ENCODE assay signal across 8 cellular contexts in genomic region chr22:37485006-37485713, GRCh38. TPM values are rescaled to one million over a fixed set of nuclear protein-coding genes. Genes with fewer than 3 reads are reported as not detected.
DNase-seq lines count a peak whose midpoint lies in the region; ATAC-seq lines count a peak whose summit lies in the region.

No MANE protein-coding gene starts in this region.

- peaks cover 52% of the 10 kb centered on the region for H3K4me1 Mint-ChIP-seq in activated CD8-positive, alpha-beta memory T cell treated with anti-CD3 and anti-CD28 coated beads, Interleukin-2, amount 10 ng/mL, durations not matched to agents 7 days and 5 days

- CTCF ChIA-PET in activated CD8-positive, alpha-beta memory T cell treated with anti-CD3 and anti-CD28 coated beads, Interleukin-2, amount 10 ng/mL, durations not matched to agents 7 days and 5 days (lab: Charles Lee), result interaction anchor here (1.0 to 4.2 kb wide), 9 partner anchors 9 to 225 kb away, joined by 3 to 34 read pairs (median 4); no protein-coding TSS in a partner anchor

- H3K4me3 Mint-ChIP-seq in activated CD8-positive, alpha-beta memory T cell treated with anti-CD3 and anti-CD28 coated beads, Interleukin-2, amount 10 ng/mL, durations not matched to agents 7 days and 5 days, result peak overlapping the region; percentile 94

- intact Hi-C loops in left cardiac atrium (cut with DNase I), result no loop called here

- no peaks in the 10 kb centered on the region for H3K27me3 Mint-ChIP-seq in activated CD8-positive, alpha-beta memory T cell treated with anti-CD3 and anti-CD28 coated beads, Interleukin-2, amount 10 ng/mL, durations not matched to agents 7 days and 5 days

- DNase-seq in NK-92 treated with Interleukin-12 subunit alpha and Interleukin-12 subunit beta, amount 100 ng/mL, for 24 hours (lab: John Stamatoyannopoulos, UW), result peak; percentile 42
- no peak for DNase-seq in NK-92 (lab: John Stamatoyannopoulos, UW; ENCODE audit: unreplicated experiment)
- DNase-seq in activated CD8-positive, alpha-beta memory T cell treated with anti-CD3 and anti-CD28 coated beads, Interleukin-2, amount 10 ng/mL, durations not matched to agents 7 days and 5 days, result peak; percentile 80
- peak; percentile 59 for DNase-seq in left cardiac atrium
- DNase-seq in stimulated activated CD4-positive, alpha-beta T cell treated with anti-CD3 and anti-CD28 coated beads, TNF-alpha, amount 100 ng/mL, for 1 hour (ENCODE audit: low read depth in 3 of 3, low spot score in 1 of 3), result peak in 2 of 3 donors; percentile 20 to 44
- DNase-seq in foreskin melanocyte, result no peak

- H3K9me3 Mint-ChIP-seq in activated CD8-positive, alpha-beta memory T cell treated with anti-CD3 and anti-CD28 coated beads, Interleukin-2, amount 10 ng/mL, durations not matched to agents 7 days and 5 days (ENCODE audit: low read depth), result no peaks in the 10 kb centered on the region

- peak; percentile 45 for ATAC-seq in activated CD8-positive, alpha-beta memory T cell treated with anti-CD3 and anti-CD28 coated beads, Interleukin-2, amount 10 ng/mL, durations not matched to agents 7 days and 5 days
- ATAC-seq in left cardiac atrium (peak; percentile 12 to 35), GM21360 (IDR thresholded peaks at IDR 0.05; ENCODE audit: unreplicated experiment) (no peak), HG03196 (IDR thresholded peaks at IDR 0.05; ENCODE audit: unreplicated experiment) (no peak)

- peaks cover 30% of the 10 kb centered on the region for H3K36me3 Mint-ChIP-seq in activated CD8-positive, alpha-beta memory T cell treated with anti-CD3 and anti-CD28 coated beads, Interleukin-2, amount 10 ng/mL, durations not matched to agents 7 days and 5 days

- peak overlapping the region; percentile 88 for H3K27ac Mint-ChIP-seq in activated CD8-positive, alpha-beta memory T cell treated with anti-CD3 and anti-CD28 coated beads, Interleukin-2, amount 10 ng/mL, durations not matched to agents 7 days and 5 days

RNA-seq across cellular contexts. Expression of gene MFNG, which starts 1.0 kb away (rescaled TPM):
- 100 to 1,000 TPM; 196 to 220 TPM for total RNA-seq in activated CD8-positive, alpha-beta memory T cell treated with anti-CD3 and anti-CD28 coated beads, Interleukin-2, amount 10 ng/mL, durations not matched to agents 7 days and 5 days
- 10 to 100 TPM; 14.1 to 17.4 TPM for total RNA-seq in left cardiac atrium

RNA-seq across cellular contexts. Expression of gene CARD10, which starts 34.1 kb away (rescaled TPM):
- total RNA-seq in activated CD8-positive, alpha-beta memory T cell treated with anti-CD3 and anti-CD28 coated beads, Interleukin-2, amount 10 ng/mL, durations not matched to agents 7 days and 5 days, result under 1 TPM in 1 of 2 experiments, not detected in 1; 0.16 TPM
- 1 to 10 TPM; 7.7 to 9.2 TPM for total RNA-seq in left cardiac atrium

RNA-seq across cellular contexts. Expression of gene ELFN2, which starts 57.9 kb away (rescaled TPM):
- under 1 TPM; 0.07 to 0.50 TPM for total RNA-seq in activated CD8-positive, alpha-beta memory T cell treated with anti-CD3 and anti-CD28 coated beads, Interleukin-2, amount 10 ng/mL, durations not matched to agents 7 days and 5 days
- total RNA-seq in left cardiac atrium, result under 1 TPM in 1 of 2 donors, not detected in 1; 0.05 TPM

Comparison
In these comparisons a context has a peak if more than half of its experiments do, and no peak if none do; other contexts are left out.
1. DNase-seq: peak in NK-92 treated with Interleukin-12 subunit alpha and Interleukin-12 subunit beta, amount 100 ng/mL, for 24 hours (single experiment), activated CD8-positive, alpha-beta memory T cell treated with anti-CD3 and anti-CD28 coated beads, Interleukin-2, amount 10 ng/mL, durations not matched to agents 7 days and 5 days (single experiment), left cardiac atrium (single experiment) and stimulated activated CD4-positive, alpha-beta T cell treated with anti-CD3 and anti-CD28 coated beads, TNF-alpha, amount 100 ng/mL, for 1 hour (2 of 3); none in NK-92 (single experiment) and foreskin melanocyte (single experiment).
2. ATAC-seq: peak in activated CD8-positive, alpha-beta memory T cell treated with anti-CD3 and anti-CD28 coated beads, Interleukin-2, amount 10 ng/mL, durations not matched to agents 7 days and 5 days (single experiment) and left cardiac atrium (2 of 2); none in GM21360 (single experiment) and HG03196 (single experiment).
3. RNA of gene MFNG, which starts 1.0 kb away (total RNA-seq): 196 to 220 TPM in activated CD8-positive, alpha-beta memory T cell treated with anti-CD3 and anti-CD28 coated beads, Interleukin-2, amount 10 ng/mL, durations not matched to agents 7 days and 5 days; 14.1 to 17.4 TPM in left cardiac atrium; every median in the first group is over 10 times any median in the second.
4. RNA of gene CARD10, which starts 34.1 kb away (total RNA-seq): 7.7 to 9.2 TPM in left cardiac atrium; 0.16 TPM in activated CD8-positive, alpha-beta memory T cell treated with anti-CD3 and anti-CD28 coated beads, Interleukin-2, amount 10 ng/mL, durations not matched to agents 7 days and 5 days; every median in the first group is over 4 times any median in the second.